1 cellular context compared by ENCODE assay signal in the genomic region with DNA sequence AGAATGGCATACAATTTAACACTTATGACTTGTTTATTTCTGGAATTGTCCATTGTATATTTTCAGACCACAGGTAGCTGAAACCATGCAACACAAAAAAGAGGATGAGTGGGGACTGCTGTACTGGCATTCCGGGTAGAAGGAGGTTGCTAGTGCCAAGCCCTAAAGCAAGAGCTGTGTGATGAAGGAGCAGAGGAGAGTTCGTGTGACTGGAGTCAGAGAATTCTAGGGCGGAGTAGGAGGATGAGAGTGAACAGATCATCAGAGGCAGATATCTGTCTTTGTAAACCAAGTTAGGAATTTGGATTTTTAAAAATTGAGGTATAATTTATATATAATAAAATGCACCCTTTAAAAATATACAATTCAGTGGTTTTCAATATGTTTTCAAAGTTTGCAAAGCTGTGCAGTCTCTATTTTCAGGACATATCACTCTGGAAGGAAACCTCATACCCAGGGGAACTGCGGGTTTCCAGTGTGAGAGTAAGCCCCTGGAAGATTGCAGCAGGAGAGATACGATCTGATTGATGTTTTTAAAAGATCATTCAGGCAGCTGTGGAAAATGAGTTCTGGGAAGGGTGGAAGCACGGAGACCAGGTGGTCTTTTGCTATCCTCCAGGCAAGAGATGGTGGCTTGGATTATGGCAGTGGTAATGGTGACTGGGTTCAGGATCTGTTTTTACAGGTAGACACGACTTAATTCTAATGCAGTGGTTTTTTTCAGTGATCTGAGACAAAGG.
TF ChIP-seq lines count a peak whose summit lies in the region.

No MANE protein-coding gene starts in this region.

TF ChIP-seq in SK-N-SH, 30 proteins besides CTCF, POLR2A, EP300 and RAD21 (continued from another document):
- TF ChIP-seq GATA2 (CRISPR knock-in tag; IDR thresholded peaks at IDR 0.05) = 0 out of 2 replicates have a peak, but pooled peaks have one; percentile 19
- TF ChIP-seq FOSL2 (IDR thresholded peaks at IDR 0.05; ENCODE audit: borderline replicate concordance, low read depth) = no peak
TF ChIP-seq in SK-N-SH: peak in this region for 1.
